In genomic region chr1:165827199-165828102, GRCh38 we compare ENCODE assay signal across 8 cellular contexts. TPM values are rescaled to one million over a fixed set of nuclear protein-coding genes. Genes with fewer than 3 reads are reported as not detected.
DNase-seq lines count a peak whose midpoint lies in the region; ATAC-seq and TF ChIP-seq lines count a peak whose summit lies in the region.

TSS of gene UCK2 (plus strand) at chr1:165827614. CDS start at chr1:165827834, 220 bp downstream.

- H3K4me1 Mint-ChIP-seq in activated T-helper 1 cell treated with anti-CD3 and anti-CD28 coated beads, Interleukin-12 subunit alpha, Interleukin-12 subunit beta, Interleukin-2, Interleukin-4 antibody, amounts not matched to agents 30 ng/mL and 10 ng/mL and 1 ng/mL, durations not matched to agents 14 hours and 24 hours and 36 hours (ENCODE audit: low read depth) = peaks cover 22% of the 10 kb centered on the region
- peaks cover 10% of the 10 kb centered on the region for H3K4me1 Mint-ChIP-seq in nephron
- H3K4me1 Mint-ChIP-seq in stimulated activated naive CD8-positive, alpha-beta T cell treated with anti-CD3 and anti-CD28 coated beads, Interleukin-15, amount 100 ng/mL, for 72 hours = peaks cover 23% of the 10 kb centered on the region

- H3K4me3 ChIP-seq in HUES6 (ENCODE audit: low read depth, low read length) = peak within 1 kb of the TSS; percentile 90
- peak within 1 kb of the TSS; percentile 92 for H3K4me3 ChIP-seq in fibroblast of mammary gland (ENCODE audit: control insufficient read depth, low read depth, low read length)

- intact Hi-C loops in activated T-helper 1 cell treated with anti-CD3 and anti-CD28 coated beads, Interleukin-12 subunit alpha, Interleukin-12 subunit beta, Interleukin-2, Interleukin-4 antibody, amounts not matched to agents 30 ng/mL and 10 ng/mL and 1 ng/mL, durations not matched to agents 14 hours and 24 hours and 36 hours (cut with micrococcal nuclease) = loop anchor here (1.0 to 2.0 kb wide), 6 partner anchors 59 to 435 kb away; partner anchors contain the start of genes ALDH9A1, MGST3 and TMCO1

- peaks cover 15% of the 10 kb centered on the region for H3K27me3 Mint-ChIP-seq in activated T-helper 1 cell treated with anti-CD3 and anti-CD28 coated beads, Interleukin-12 subunit alpha, Interleukin-12 subunit beta, Interleukin-2, Interleukin-4 antibody, amounts not matched to agents 30 ng/mL and 10 ng/mL and 1 ng/mL, durations not matched to agents 14 hours and 24 hours and 36 hours (ENCODE audit: insufficient read depth)
- peaks cover 6% of the 10 kb centered on the region for H3K27me3 Mint-ChIP-seq in nephron (ENCODE audit: low read depth)
- no peaks in the 10 kb centered on the region for H3K27me3 Mint-ChIP-seq in stimulated activated naive CD8-positive, alpha-beta T cell treated with anti-CD3 and anti-CD28 coated beads, Interleukin-15, amount 100 ng/mL, for 72 hours

- H3K27me3 ChIP-seq in HUES6 (ENCODE audit: control insufficient read depth, insufficient read depth, low read length) = no peaks in the 10 kb centered on the region

- peak within 1 kb of the TSS; percentile 96 for H3K4me3 Mint-ChIP-seq in activated T-helper 1 cell treated with anti-CD3 and anti-CD28 coated beads, Interleukin-12 subunit alpha, Interleukin-12 subunit beta, Interleukin-2, Interleukin-4 antibody, amounts not matched to agents 30 ng/mL and 10 ng/mL and 1 ng/mL, durations not matched to agents 14 hours and 24 hours and 36 hours
- peak within 1 kb of the TSS; percentile 95 to 100 (median 95) for H3K4me3 Mint-ChIP-seq in nephron
- H3K4me3 Mint-ChIP-seq in stimulated activated naive CD8-positive, alpha-beta T cell treated with anti-CD3 and anti-CD28 coated beads, Interleukin-15, amount 100 ng/mL, for 72 hours = peak within 1 kb of the TSS; percentile 91 to 96

- peak; percentile 62 for ATAC-seq in GM21447 (IDR thresholded peaks at IDR 0.05; ENCODE audit: unreplicated experiment)
- peak; percentile 83 for ATAC-seq in stimulated activated naive CD8-positive, alpha-beta T cell treated with anti-CD3 and anti-CD28 coated beads, Interleukin-15, amount 100 ng/mL, for 72 hours

- peak within 1 kb of the TSS; percentile 90 for H3K9ac ChIP-seq in HUES6 (ENCODE audit: low read length)

- H3K36me3 Mint-ChIP-seq in activated T-helper 1 cell treated with anti-CD3 and anti-CD28 coated beads, Interleukin-12 subunit alpha, Interleukin-12 subunit beta, Interleukin-2, Interleukin-4 antibody, amounts not matched to agents 30 ng/mL and 10 ng/mL and 1 ng/mL, durations not matched to agents 14 hours and 24 hours and 36 hours (ENCODE audit: low read depth) = peaks cover 13% of the 10 kb centered on the region
- H3K36me3 Mint-ChIP-seq in nephron (ENCODE audit: low read depth) = no peaks in the 10 kb centered on the region

- H3K9me3 ChIP-seq in HUES6 (ENCODE audit: control insufficient read depth, insufficient read depth, low read depth, low read length) = no peaks in the 10 kb centered on the region

- H3K27ac Mint-ChIP-seq in activated T-helper 1 cell treated with anti-CD3 and anti-CD28 coated beads, Interleukin-12 subunit alpha, Interleukin-12 subunit beta, Interleukin-2, Interleukin-4 antibody, amounts not matched to agents 30 ng/mL and 10 ng/mL and 1 ng/mL, durations not matched to agents 14 hours and 24 hours and 36 hours = peak within 1 kb of the TSS; percentile 90
- peak within 1 kb of the TSS; percentile 96 to 98 (median 97) for H3K27ac Mint-ChIP-seq in nephron
- H3K27ac Mint-ChIP-seq in stimulated activated naive CD8-positive, alpha-beta T cell treated with anti-CD3 and anti-CD28 coated beads, Interleukin-15, amount 100 ng/mL, for 72 hours = peak within 1 kb of the TSS; percentile 97 to 98

- H3K27ac ChIP-seq in HUES6 (ENCODE audit: low read depth, low read length) = peak within 1 kb of the TSS; percentile 91

- H3K9me3 Mint-ChIP-seq in activated T-helper 1 cell treated with anti-CD3 and anti-CD28 coated beads, Interleukin-12 subunit alpha, Interleukin-12 subunit beta, Interleukin-2, Interleukin-4 antibody, amounts not matched to agents 30 ng/mL and 10 ng/mL and 1 ng/mL, durations not matched to agents 14 hours and 24 hours and 36 hours = no peaks in the 10 kb centered on the region
- H3K9me3 Mint-ChIP-seq in nephron = no peaks in the 10 kb centered on the region
- no peaks in the 10 kb centered on the region for H3K9me3 Mint-ChIP-seq in stimulated activated naive CD8-positive, alpha-beta T cell treated with anti-CD3 and anti-CD28 coated beads, Interleukin-15, amount 100 ng/mL, for 72 hours

- peaks cover 17% of the 10 kb centered on the region for H3K4me1 ChIP-seq in HUES6 (ENCODE audit: control insufficient read depth, insufficient read depth, low read length)

- H3K36me3 ChIP-seq in HUES6 (ENCODE audit: control insufficient read depth, insufficient read depth, low read length) = no peaks in the 10 kb centered on the region

- peak; percentile 10 for DNase-seq in DMS79 (lab: John Stamatoyannopoulos, UW)
- DNase-seq in activated T-helper 1 cell treated with anti-CD3 and anti-CD28 coated beads, Interleukin-12 subunit alpha, Interleukin-12 subunit beta, Interleukin-2, Interleukin-4 antibody, amounts not matched to agents 30 ng/mL and 10 ng/mL and 1 ng/mL, durations not matched to agents 14 hours and 24 hours and 36 hours (ENCODE audit: low spot score) = peak; percentile 51
- DNase-seq in fibroblast of mammary gland (ENCODE audit: low read depth) = peak; percentile 70
- peak; percentile 72 to 77 for DNase-seq in stimulated activated naive CD8-positive, alpha-beta T cell treated with anti-CD3 and anti-CD28 coated beads, Interleukin-15, amount 100 ng/mL, for 72 hours

- TF ChIP-seq CTCF in fibroblast of mammary gland (conservative IDR thresholded peaks at IDR 0.05; ENCODE audit: control insufficient read depth, insufficient read depth, low read depth, low read length) = no peak
- TF ChIP-seq CTCF in nephron (IDR thresholded peaks at IDR 0.05; ENCODE audit: unreplicated experiment in 3 of 3) = peak in 1 of 3 experiments; percentile 19

TF ChIP-seq in PFSK-1, 5 proteins besides CTCF, POLR2A, EP300 and RAD21:
- TF ChIP-seq TAF1 (IDR thresholded peaks at IDR 0.05; ENCODE audit: borderline replicate concordance, insufficient read depth, low read length) = peak; percentile 60; the same call in 1 of the 2 replicates
- TF ChIP-seq FOXP2 (optimal IDR thresholded peaks at IDR 0.05; ENCODE audit: borderline replicate concordance, extremely low read depth, extremely low read length, insufficient read depth) = no peak
- TF ChIP-seq POLR2AphosphoS5 (IDR thresholded peaks at IDR 0.05; ENCODE audit: low read depth, low read length) = peak; percentile 79
- no peak for TF ChIP-seq SIN3A (IDR thresholded peaks at IDR 0.05; ENCODE audit: borderline replicate concordance, insufficient read depth, low read length)
- TF ChIP-seq REST (IDR thresholded peaks at IDR 0.05; ENCODE audit: insufficient read depth in 1 of 2, low read depth in 2 of 2, low read length in 2 of 2) = 0 out of 4 replicates have a peak, but pooled peaks of 1 of the 2 experiments have one; percentile 31

RNA-seq across cellular contexts. Expression of gene UCK2, which starts in this region (rescaled TPM):
- 104 TPM for polyA plus RNA-seq in PFSK-1 (2012; ENCODE audit: insufficient read length, low read depth)
- 109 and 112 TPM in 2 replicates for total RNA-seq in activated T-helper 1 cell treated with anti-CD3 and anti-CD28 coated beads, Interleukin-12 subunit alpha, Interleukin-12 subunit beta, Interleukin-2, Interleukin-4 antibody, amounts not matched to agents 30 ng/mL and 10 ng/mL and 1 ng/mL, durations not matched to agents 14 hours and 24 hours and 36 hours

Comparison
In these comparisons a context has a peak if more than half of its experiments do, and no peak if none do; other contexts are left out.
1. Peak in every context shown above with its lines: DNase-seq, ATAC-seq, H3K4me3 ChIP-seq and H3K27ac ChIP-seq.
2. DNase-seq: peak in every context shown above with its lines; median percentile 74 in stimulated activated naive CD8-positive, alpha-beta T cell treated with anti-CD3 and anti-CD28 coated beads, Interleukin-15, amount 100 ng/mL, for 72 hours; 70 in fibroblast of mammary gland; 51 in activated T-helper 1 cell treated with anti-CD3 and anti-CD28 coated beads, Interleukin-12 subunit alpha, Interleukin-12 subunit beta, Interleukin-2, Interleukin-4 antibody, amounts not matched to agents 30 ng/mL and 10 ng/mL and 1 ng/mL, durations not matched to agents 14 hours and 24 hours and 36 hours; 10 in DMS79.